ENCODE assay signal across 8 cellular contexts in genomic region chr12:93419388-93420034, GRCh38. TPM values are rescaled to one million over a fixed set of nuclear protein-coding genes. Genes with fewer than 3 reads are reported as not detected.
DNase-seq lines count a peak whose midpoint lies in the region; ATAC-seq and TF ChIP-seq lines count a peak whose summit lies in the region.

No MANE protein-coding gene starts in this region.

- H3K4me2 ChIP-seq in DOHH2 (ENCODE audit: low read length): peak overlapping the region; percentile 27
- no peak overlapping the region for H3K4me2 ChIP-seq in neural cell (ENCODE audit: low read length)

- H3K9me2 ChIP-seq in DOHH2 (replicated peaks; ENCODE audit: control insufficient read depth, low read length) (no peaks in the 10 kb centered on the region), neural cell (ENCODE audit: insufficient read depth, low read length) (no peaks in the 10 kb centered on the region)

- H3K27me3 ChIP-seq in DOHH2 (ENCODE audit: control insufficient read depth, low read length) (no peaks in the 10 kb centered on the region), HL-60 (ENCODE audit: insufficient read depth, poor library complexity, severe bottlenecking) (no peaks in the 10 kb centered on the region), RWPE2 (ENCODE audit: insufficient read depth, poor library complexity, severe bottlenecking) (no peaks in the 10 kb centered on the region), neural cell (ENCODE audit: insufficient read depth, low read depth, low read length) (no peaks in the 10 kb centered on the region)

- peak; percentile 46; the same call in 1 of the 3 replicates for ATAC-seq in RWPE2 (ENCODE audit: low read depth)

- H3K36me3 ChIP-seq in DOHH2 (ENCODE audit: control insufficient read depth, low read length) (peaks cover 20% of the 10 kb centered on the region), RWPE2 (ENCODE audit: low read depth) (peaks cover 10% of the 10 kb centered on the region; the same call in 1 of the 2 replicates), neural cell (ENCODE audit: insufficient read depth, low read length) (no peaks in the 10 kb centered on the region)

- TF ChIP-seq EP300 in neural cell (conservative IDR thresholded peaks at IDR 0.05; ENCODE audit: poor library complexity, severe bottlenecking): no peak

- H3K27ac ChIP-seq in DOHH2 (ENCODE audit: low read depth, low read length): no peak overlapping the region
- no peak overlapping the region for H3K27ac ChIP-seq in HL-60 (replicated peaks)
- peak overlapping the region; percentile 3 for H3K27ac ChIP-seq in RWPE2 (ENCODE audit: poor library complexity, severe bottlenecking)
- no peak overlapping the region for H3K27ac ChIP-seq in neural cell (ENCODE audit: low read length)

- peaks cover 88% of the 10 kb centered on the region for H3K4me1 ChIP-seq in DOHH2 (ENCODE audit: control insufficient read depth, low read length)
- no peaks in the 10 kb centered on the region for H3K4me1 ChIP-seq in RWPE2 (ENCODE audit: insufficient read depth, poor library complexity, severe bottlenecking)

- H3K4me3 ChIP-seq in DOHH2 (ENCODE audit: low read length): no peak overlapping the region
- no peak overlapping the region for H3K4me3 ChIP-seq in HL-60 (replicated peaks; ENCODE audit: insufficient read depth, low read length)
- H3K4me3 ChIP-seq in RWPE2 (ENCODE audit: severe bottlenecking): no peak overlapping the region
- H3K4me3 ChIP-seq in epithelial cell of proximal tubule (ENCODE audit: low read depth, low read length): no peak overlapping the region
- no peak overlapping the region for H3K4me3 ChIP-seq in neural cell (ENCODE audit: low read length)

- DNase-seq in HL-60 (ENCODE audit: low read depth in 1 of 2, low spot score in 1 of 2): no peak
- no peak for DNase-seq in RWPE2 (ENCODE audit: low spot score)
- DNase-seq in epithelial cell of proximal tubule (ENCODE audit: low read depth): no peak
- no peak for DNase-seq in NK-92 (lab: John Stamatoyannopoulos, UW; ENCODE audit: unreplicated experiment)
- DNase-seq in activated gamma-delta T cell (lab: John Stamatoyannopoulos, UW): no peak
- no peak for DNase-seq in retina

- peak; percentile 59 for TF ChIP-seq CTCF in DOHH2 (IDR thresholded peaks at IDR 0.05; ENCODE audit: low read depth, low read length, poor library complexity, severe bottlenecking)
- peak; percentile 17 for TF ChIP-seq CTCF in HL-60 (IDR thresholded peaks at IDR 0.05; ENCODE audit: insufficient read depth, low read length)
- peak; percentile 80 for TF ChIP-seq CTCF in RWPE2 (IDR thresholded peaks at IDR 0.05; ENCODE audit: poor library complexity, severe bottlenecking)
- peak; percentile 56 for TF ChIP-seq CTCF in epithelial cell of proximal tubule (conservative IDR thresholded peaks at IDR 0.05; ENCODE audit: low read depth, low read length)
- peak; percentile 67 for TF ChIP-seq CTCF in neural cell (IDR thresholded peaks at IDR 0.05; ENCODE audit: poor library complexity, severe bottlenecking)

- H4K20me1 ChIP-seq in DOHH2 (ENCODE audit: control insufficient read depth, insufficient read depth, low read depth, low read length): peaks cover 67% of the 10 kb centered on the region
- H4K20me1 ChIP-seq in neural cell (ENCODE audit: insufficient read depth): no peaks in the 10 kb centered on the region

- H3F3A ChIP-seq in DOHH2 (ENCODE audit: control insufficient read depth, insufficient read depth) (peaks cover 12% of the 10 kb centered on the region), neural cell (ENCODE audit: insufficient read depth, low read length, poor library complexity, severe bottlenecking) (no peaks in the 10 kb centered on the region)

- H2AFZ ChIP-seq in neural cell (ENCODE audit: low read depth, low read length): no peak overlapping the region

- H3K79me2 ChIP-seq in DOHH2 (ENCODE audit: control insufficient read depth, low read length) (peaks cover 100% of the 10 kb centered on the region), neural cell (replicated peaks; ENCODE audit: insufficient read depth, low read length) (peaks cover 81% of the 10 kb centered on the region)

- TF ChIP-seq RAD21 in neural cell (conservative IDR thresholded peaks at IDR 0.05): peak; percentile 54

- H3K9me3 ChIP-seq in DOHH2 (ENCODE audit: control insufficient read depth, insufficient read depth, low read length) (no peaks in the 10 kb centered on the region), RWPE2 (ENCODE audit: severe bottlenecking) (no peaks in the 10 kb centered on the region), neural cell (ENCODE audit: low read length) (no peaks in the 10 kb centered on the region)

- no peak overlapping the region for H3K9ac ChIP-seq in neural cell (ENCODE audit: low read length)

TF ChIP-seq in neural cell, 6 proteins besides CTCF, POLR2A, EP300 and RAD21:
- TF ChIP-seq TAF1 (IDR thresholded peaks at IDR 0.05; ENCODE audit: low read depth): no peak
- peak; percentile 60 for TF ChIP-seq SMC3 (conservative IDR thresholded peaks at IDR 0.05; ENCODE audit: poor library complexity)
- TF ChIP-seq, protein P1, sequence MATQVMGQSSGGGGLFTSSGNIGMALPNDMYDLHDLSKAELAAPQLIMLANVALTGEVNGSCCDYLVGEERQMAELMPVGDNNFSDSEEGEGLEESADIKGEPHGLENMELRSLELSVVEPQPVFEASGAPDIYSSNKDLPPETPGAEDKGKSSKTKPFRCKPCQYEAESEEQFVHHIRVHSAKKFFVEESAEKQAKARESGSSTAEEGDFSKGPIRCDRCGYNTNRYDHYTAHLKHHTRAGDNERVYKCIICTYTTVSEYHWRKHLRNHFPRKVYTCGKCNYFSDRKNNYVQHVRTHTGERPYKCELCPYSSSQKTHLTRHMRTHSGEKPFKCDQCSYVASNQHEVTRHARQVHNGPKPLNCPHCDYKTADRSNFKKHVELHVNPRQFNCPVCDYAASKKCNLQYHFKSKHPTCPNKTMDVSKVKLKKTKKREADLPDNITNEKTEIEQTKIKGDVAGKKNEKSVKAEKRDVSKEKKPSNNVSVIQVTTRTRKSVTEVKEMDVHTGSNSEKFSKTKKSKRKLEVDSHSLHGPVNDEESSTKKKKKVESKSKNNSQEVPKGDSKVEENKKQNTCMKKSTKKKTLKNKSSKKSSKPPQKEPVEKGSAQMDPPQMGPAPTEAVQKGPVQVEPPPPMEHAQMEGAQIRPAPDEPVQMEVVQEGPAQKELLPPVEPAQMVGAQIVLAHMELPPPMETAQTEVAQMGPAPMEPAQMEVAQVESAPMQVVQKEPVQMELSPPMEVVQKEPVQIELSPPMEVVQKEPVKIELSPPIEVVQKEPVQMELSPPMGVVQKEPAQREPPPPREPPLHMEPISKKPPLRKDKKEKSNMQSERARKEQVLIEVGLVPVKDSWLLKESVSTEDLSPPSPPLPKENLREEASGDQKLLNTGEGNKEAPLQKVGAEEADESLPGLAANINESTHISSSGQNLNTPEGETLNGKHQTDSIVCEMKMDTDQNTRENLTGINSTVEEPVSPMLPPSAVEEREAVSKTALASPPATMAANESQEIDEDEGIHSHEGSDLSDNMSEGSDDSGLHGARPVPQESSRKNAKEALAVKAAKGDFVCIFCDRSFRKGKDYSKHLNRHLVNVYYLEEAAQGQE (IDR thresholded peaks at IDR 0.05; ENCODE audit: borderline replicate concordance): no peak
- TF ChIP-seq MXI1 (conservative IDR thresholded peaks at IDR 0.05; ENCODE audit: poor library complexity, severe bottlenecking): no peak
- no peak for TF ChIP-seq EZH2 (IDR thresholded peaks at IDR 0.05; ENCODE audit: borderline replicate concordance, insufficient read depth, low read length, poor library complexity, severe bottlenecking)
- no peak for TF ChIP-seq POLR2AphosphoS5 (IDR thresholded peaks at IDR 0.05)
TF ChIP-seq in neural cell: peak in this region for 1.

RNA-seq across cellular contexts. Expression of gene UBE2N, which starts 22.2 kb away (rescaled TPM):
- 127 and 162 TPM in 2 replicates for total RNA-seq in epithelial cell of proximal tubule
- 168 and 172 TPM in 2 replicates for polyA plus RNA-seq in neural cell
- polyA minus RNA-seq in neural cell: 108 and 110 TPM in 2 replicates

RNA-seq across cellular contexts. Expression of gene NUDT4, which starts 41.8 kb away (rescaled TPM):
- total RNA-seq in epithelial cell of proximal tubule: 30.6 and 38.1 TPM in 2 replicates
- 27.7 and 39.9 TPM in 2 replicates for polyA plus RNA-seq in neural cell
- polyA minus RNA-seq in neural cell: 37.3 and 39.5 TPM in 2 replicates

RNA-seq across cellular contexts. Expression of gene MRPL42, which starts 47.8 kb away (rescaled TPM):
- 79.7 and 93.2 TPM in 2 replicates for total RNA-seq in epithelial cell of proximal tubule
- 236 and 260 TPM in 2 replicates for polyA plus RNA-seq in neural cell
- 168 and 230 TPM in 2 replicates for polyA minus RNA-seq in neural cell

Comparison
In these comparisons a context has a peak if more than half of its experiments do, and no peak if none do; other contexts are left out.
1. CTCF ChIP-seq: peak in every context shown above with its lines; median percentile 80 in RWPE2; 67 in neural cell; 59 in DOHH2; 56 in epithelial cell of proximal tubule; 17 in HL-60.